In genomic region chr15:70245932-70246622, GRCh38 we compare ENCODE assay signal across 9 cellular contexts.
A peak's percentile ranks its signal among the peaks of the same experiment; 100 is the strongest.
DNase-seq lines count a peak whose midpoint lies in the region; ATAC-seq and TF ChIP-seq lines count a peak whose summit lies in the region.
"Had no signal": no experiment of that assay in that cellular context is flagged by ENCODE, and none has a peak within 500 bp of the region (broad histone marks: within the 10 kb centered on the region; RNA-seq: fewer than 3 reads in every experiment).

No MANE protein-coding gene starts in this region.

- peaks cover 6% of the 10 kb centered on the region for H3F3A ChIP-seq in smooth muscle cell (ENCODE audit: low read depth)

- no peaks in the 10 kb centered on the region for H3K27me3 ChIP-seq in smooth muscle cell (ENCODE audit: low read depth)

- H3K9me3 ChIP-seq in smooth muscle cell (replicated peaks; ENCODE audit: low read depth) = no peaks in the 10 kb centered on the region

- DNase-seq in SIG-M5 treated with dmso at 0.1 percent for 504 hours (lab: John Stamatoyannopoulos, UW; ENCODE audit: unreplicated experiment) (peak; percentile 57), SIG-M5 (lab: John Stamatoyannopoulos, UW) (no peak), RPMI8226 (peak; percentile 82), head of caudate nucleus (peak in 22 of 42 donors; percentile 21 to 70 (median 45)), smooth muscle cell (lab: John Stamatoyannopoulos, UW; ENCODE audit: unreplicated experiment) (no peak), SW 1271 (lab: John Stamatoyannopoulos, UW) (no peak), KBM-7 (no peak)
- DNase-seq: NCI-H526 had no signal

- intact Hi-C loops in head of caudate nucleus (cut with DNase I) = no loop called here

- H4K20me1 ChIP-seq in smooth muscle cell (ENCODE audit: low read depth) = no peaks in the 10 kb centered on the region

- peak overlapping the region; percentile 15 for H3K27ac ChIP-seq in smooth muscle cell (ENCODE audit: low read depth)

- H3K36me3 ChIP-seq in smooth muscle cell (ENCODE audit: low read depth) = no peaks in the 10 kb centered on the region

- H3K4me3 ChIP-seq in smooth muscle cell = no peak overlapping the region

- no peak for TF ChIP-seq CTCF in smooth muscle cell (IDR thresholded peaks at IDR 0.05; ENCODE audit: borderline replicate concordance, insufficient read depth, poor library complexity, severe bottlenecking)

- H3K4me1 ChIP-seq in smooth muscle cell (ENCODE audit: low read depth) = peaks cover 19% of the 10 kb centered on the region

- no peak overlapping the region for H2AFZ ChIP-seq in smooth muscle cell (ENCODE audit: low read depth)

- H3K9ac ChIP-seq in smooth muscle cell (ENCODE audit: low read depth) = no peak overlapping the region

- no peak for ATAC-seq in HG02610 (IDR thresholded peaks at IDR 0.05; ENCODE audit: unreplicated experiment)

- in situ Hi-C loops in KBM-7 (cut with MboI; ENCODE audit: low pct_unique_long_range_greater_than_20kb, low sequenced_read_pairs) = no loop called here

- H3K4me2 ChIP-seq in smooth muscle cell = no peak overlapping the region

- no peaks in the 10 kb centered on the region for H3K79me2 ChIP-seq in smooth muscle cell (ENCODE audit: low read depth)

- WGBS in smooth muscle cell (ENCODE audit: low lambda C conversion rate) = 73% methylated on average over 10 of the region's 12 CpGs

Comparison
In these comparisons a context has a peak if more than half of its experiments do, and no peak if none do; other contexts are left out.
1. DNase-seq: peak in SIG-M5 treated with dmso at 0.1 percent for 504 hours (single experiment), RPMI8226 (single experiment) and head of caudate nucleus (22 of 42); none in SIG-M5 (single experiment), smooth muscle cell (single experiment), SW 1271 (0 of 2) and KBM-7 (single experiment).